2 cellular contexts compared by ENCODE assay signal in the genomic region with DNA sequence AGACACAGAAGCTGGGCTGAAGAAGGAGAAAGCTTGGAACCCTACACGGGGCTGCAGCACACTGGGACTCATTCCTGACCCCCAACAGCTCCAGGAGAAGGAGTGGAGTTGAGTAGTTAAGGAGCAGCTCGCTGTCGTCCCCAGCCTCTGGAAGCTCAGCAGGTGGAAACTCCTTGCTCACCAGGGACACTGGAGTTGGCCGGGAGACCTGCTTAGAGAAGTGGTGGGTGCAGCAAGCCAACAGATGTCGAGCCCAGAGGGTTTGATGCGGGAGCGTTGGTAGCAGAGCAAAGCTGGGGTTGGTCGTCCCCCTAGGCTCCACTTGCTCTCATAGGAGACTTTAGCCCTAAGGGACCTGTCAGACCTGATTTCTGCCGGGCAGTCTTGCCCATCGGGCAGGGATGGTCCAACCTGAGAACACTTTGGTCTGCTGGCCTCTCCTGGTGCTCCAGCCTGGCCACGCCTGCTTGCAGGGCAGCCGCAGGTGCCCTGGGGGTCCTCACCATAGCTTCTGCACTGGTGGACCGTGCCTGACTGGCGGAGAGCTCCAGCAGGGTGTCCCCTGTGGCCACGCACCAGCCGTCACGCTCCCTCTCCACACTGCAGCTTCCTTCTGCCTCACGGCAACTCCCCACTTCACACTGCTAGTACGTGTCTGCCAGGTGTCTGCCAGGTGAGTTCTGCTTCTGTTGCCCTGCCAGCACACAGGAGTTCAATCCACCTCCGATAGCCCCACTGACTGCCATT.
TF ChIP-seq lines count a peak whose summit lies in the region.

No MANE protein-coding gene starts in this region.

TF ChIP-seq in GM23338, 12 proteins besides CTCF, POLR2A, EP300 and RAD21 (continued from another document):
- TF ChIP-seq, protein P1, sequence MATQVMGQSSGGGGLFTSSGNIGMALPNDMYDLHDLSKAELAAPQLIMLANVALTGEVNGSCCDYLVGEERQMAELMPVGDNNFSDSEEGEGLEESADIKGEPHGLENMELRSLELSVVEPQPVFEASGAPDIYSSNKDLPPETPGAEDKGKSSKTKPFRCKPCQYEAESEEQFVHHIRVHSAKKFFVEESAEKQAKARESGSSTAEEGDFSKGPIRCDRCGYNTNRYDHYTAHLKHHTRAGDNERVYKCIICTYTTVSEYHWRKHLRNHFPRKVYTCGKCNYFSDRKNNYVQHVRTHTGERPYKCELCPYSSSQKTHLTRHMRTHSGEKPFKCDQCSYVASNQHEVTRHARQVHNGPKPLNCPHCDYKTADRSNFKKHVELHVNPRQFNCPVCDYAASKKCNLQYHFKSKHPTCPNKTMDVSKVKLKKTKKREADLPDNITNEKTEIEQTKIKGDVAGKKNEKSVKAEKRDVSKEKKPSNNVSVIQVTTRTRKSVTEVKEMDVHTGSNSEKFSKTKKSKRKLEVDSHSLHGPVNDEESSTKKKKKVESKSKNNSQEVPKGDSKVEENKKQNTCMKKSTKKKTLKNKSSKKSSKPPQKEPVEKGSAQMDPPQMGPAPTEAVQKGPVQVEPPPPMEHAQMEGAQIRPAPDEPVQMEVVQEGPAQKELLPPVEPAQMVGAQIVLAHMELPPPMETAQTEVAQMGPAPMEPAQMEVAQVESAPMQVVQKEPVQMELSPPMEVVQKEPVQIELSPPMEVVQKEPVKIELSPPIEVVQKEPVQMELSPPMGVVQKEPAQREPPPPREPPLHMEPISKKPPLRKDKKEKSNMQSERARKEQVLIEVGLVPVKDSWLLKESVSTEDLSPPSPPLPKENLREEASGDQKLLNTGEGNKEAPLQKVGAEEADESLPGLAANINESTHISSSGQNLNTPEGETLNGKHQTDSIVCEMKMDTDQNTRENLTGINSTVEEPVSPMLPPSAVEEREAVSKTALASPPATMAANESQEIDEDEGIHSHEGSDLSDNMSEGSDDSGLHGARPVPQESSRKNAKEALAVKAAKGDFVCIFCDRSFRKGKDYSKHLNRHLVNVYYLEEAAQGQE (IDR thresholded peaks at IDR 0.05; ENCODE audit: unreplicated experiment), result no peak
- TF ChIP-seq EZH2 (IDR thresholded peaks at IDR 0.05; ENCODE audit: low read depth, unreplicated experiment), result no peak
- no peak for TF ChIP-seq JUNB (IDR thresholded peaks at IDR 0.05; ENCODE audit: unreplicated experiment)
- TF ChIP-seq CREB1 (CRISPR knock-in tag; IDR thresholded peaks at IDR 0.05; ENCODE audit: low read depth), result no peak
TF ChIP-seq in GM23338: peak in this region for 0.

TF ChIP-seq in H1, 55 proteins besides CTCF, POLR2A, EP300 and RAD21 (continued from another document):
- TF ChIP-seq, protein P2, sequence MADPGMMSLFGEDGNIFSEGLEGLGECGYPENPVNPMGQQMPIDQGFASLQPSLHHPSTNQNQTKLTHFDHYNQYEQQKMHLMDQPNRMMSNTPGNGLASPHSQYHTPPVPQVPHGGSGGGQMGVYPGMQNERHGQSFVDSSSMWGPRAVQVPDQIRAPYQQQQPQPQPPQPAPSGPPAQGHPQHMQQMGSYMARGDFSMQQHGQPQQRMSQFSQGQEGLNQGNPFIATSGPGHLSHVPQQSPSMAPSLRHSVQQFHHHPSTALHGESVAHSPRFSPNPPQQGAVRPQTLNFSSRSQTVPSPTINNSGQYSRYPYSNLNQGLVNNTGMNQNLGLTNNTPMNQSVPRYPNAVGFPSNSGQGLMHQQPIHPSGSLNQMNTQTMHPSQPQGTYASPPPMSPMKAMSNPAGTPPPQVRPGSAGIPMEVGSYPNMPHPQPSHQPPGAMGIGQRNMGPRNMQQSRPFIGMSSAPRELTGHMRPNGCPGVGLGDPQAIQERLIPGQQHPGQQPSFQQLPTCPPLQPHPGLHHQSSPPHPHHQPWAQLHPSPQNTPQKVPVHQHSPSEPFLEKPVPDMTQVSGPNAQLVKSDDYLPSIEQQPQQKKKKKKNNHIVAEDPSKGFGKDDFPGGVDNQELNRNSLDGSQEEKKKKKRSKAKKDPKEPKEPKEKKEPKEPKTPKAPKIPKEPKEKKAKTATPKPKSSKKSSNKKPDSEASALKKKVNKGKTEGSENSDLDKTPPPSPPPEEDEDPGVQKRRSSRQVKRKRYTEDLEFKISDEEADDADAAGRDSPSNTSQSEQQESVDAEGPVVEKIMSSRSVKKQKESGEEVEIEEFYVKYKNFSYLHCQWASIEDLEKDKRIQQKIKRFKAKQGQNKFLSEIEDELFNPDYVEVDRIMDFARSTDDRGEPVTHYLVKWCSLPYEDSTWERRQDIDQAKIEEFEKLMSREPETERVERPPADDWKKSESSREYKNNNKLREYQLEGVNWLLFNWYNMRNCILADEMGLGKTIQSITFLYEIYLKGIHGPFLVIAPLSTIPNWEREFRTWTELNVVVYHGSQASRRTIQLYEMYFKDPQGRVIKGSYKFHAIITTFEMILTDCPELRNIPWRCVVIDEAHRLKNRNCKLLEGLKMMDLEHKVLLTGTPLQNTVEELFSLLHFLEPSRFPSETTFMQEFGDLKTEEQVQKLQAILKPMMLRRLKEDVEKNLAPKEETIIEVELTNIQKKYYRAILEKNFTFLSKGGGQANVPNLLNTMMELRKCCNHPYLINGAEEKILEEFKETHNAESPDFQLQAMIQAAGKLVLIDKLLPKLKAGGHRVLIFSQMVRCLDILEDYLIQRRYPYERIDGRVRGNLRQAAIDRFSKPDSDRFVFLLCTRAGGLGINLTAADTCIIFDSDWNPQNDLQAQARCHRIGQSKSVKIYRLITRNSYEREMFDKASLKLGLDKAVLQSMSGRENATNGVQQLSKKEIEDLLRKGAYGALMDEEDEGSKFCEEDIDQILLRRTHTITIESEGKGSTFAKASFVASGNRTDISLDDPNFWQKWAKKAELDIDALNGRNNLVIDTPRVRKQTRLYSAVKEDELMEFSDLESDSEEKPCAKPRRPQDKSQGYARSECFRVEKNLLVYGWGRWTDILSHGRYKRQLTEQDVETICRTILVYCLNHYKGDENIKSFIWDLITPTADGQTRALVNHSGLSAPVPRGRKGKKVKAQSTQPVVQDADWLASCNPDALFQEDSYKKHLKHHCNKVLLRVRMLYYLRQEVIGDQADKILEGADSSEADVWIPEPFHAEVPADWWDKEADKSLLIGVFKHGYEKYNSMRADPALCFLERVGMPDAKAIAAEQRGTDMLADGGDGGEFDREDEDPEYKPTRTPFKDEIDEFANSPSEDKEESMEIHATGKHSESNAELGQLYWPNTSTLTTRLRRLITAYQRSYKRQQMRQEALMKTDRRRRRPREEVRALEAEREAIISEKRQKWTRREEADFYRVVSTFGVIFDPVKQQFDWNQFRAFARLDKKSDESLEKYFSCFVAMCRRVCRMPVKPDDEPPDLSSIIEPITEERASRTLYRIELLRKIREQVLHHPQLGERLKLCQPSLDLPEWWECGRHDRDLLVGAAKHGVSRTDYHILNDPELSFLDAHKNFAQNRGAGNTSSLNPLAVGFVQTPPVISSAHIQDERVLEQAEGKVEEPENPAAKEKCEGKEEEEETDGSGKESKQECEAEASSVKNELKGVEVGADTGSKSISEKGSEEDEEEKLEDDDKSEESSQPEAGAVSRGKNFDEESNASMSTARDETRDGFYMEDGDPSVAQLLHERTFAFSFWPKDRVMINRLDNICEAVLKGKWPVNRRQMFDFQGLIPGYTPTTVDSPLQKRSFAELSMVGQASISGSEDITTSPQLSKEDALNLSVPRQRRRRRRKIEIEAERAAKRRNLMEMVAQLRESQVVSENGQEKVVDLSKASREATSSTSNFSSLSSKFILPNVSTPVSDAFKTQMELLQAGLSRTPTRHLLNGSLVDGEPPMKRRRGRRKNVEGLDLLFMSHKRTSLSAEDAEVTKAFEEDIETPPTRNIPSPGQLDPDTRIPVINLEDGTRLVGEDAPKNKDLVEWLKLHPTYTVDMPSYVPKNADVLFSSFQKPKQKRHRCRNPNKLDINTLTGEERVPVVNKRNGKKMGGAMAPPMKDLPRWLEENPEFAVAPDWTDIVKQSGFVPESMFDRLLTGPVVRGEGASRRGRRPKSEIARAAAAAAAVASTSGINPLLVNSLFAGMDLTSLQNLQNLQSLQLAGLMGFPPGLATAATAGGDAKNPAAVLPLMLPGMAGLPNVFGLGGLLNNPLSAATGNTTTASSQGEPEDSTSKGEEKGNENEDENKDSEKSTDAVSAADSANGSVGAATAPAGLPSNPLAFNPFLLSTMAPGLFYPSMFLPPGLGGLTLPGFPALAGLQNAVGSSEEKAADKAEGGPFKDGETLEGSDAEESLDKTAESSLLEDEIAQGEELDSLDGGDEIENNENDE (IDR thresholded peaks at IDR 0.05; ENCODE audit: insufficient replicate concordance, low read length), result no peak
- TF ChIP-seq JUN (IDR thresholded peaks at IDR 0.05; ENCODE audit: low read depth, low read length) (no peak), RNF2 (IDR thresholded peaks at IDR 0.05; ENCODE audit: borderline replicate concordance, low read depth, low read length, missing control alignments, poor library complexity, severe bottlenecking) (no peak), NANOG (IDR thresholded peaks at IDR 0.05; ENCODE audit: insufficient read depth, low read depth, low read length, poor library complexity, severe bottlenecking) (no peak), CEBPB (IDR thresholded peaks at IDR 0.05; ENCODE audit: low read depth, low read length) (no peak), RFX5 (IDR thresholded peaks at IDR 0.05; ENCODE audit: borderline replicate concordance, low read depth, low read length) (no peak), CHD2 (IDR thresholded peaks at IDR 0.05; ENCODE audit: low read length) (no peak), HDAC6 (IDR thresholded peaks at IDR 0.05; ENCODE audit: low read depth, low read length) (no peak)
- TF ChIP-seq, protein P3, sequence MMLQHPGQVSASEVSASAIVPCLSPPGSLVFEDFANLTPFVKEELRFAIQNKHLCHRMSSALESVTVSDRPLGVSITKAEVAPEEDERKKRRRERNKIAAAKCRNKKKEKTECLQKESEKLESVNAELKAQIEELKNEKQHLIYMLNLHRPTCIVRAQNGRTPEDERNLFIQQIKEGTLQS (IDR thresholded peaks at IDR 0.05; ENCODE audit: insufficient read depth, low read depth, low read length), result no peak
- TF ChIP-seq, protein P4, sequence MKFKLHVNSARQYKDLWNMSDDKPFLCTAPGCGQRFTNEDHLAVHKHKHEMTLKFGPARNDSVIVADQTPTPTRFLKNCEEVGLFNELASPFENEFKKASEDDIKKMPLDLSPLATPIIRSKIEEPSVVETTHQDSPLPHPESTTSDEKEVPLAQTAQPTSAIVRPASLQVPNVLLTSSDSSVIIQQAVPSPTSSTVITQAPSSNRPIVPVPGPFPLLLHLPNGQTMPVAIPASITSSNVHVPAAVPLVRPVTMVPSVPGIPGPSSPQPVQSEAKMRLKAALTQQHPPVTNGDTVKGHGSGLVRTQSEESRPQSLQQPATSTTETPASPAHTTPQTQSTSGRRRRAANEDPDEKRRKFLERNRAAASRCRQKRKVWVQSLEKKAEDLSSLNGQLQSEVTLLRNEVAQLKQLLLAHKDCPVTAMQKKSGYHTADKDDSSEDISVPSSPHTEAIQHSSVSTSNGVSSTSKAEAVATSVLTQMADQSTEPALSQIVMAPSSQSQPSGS (IDR thresholded peaks at IDR 0.05; ENCODE audit: low read length), result no peak
